In genomic region chr4:140757220-140757607, GRCh38 we compare ENCODE assay signal across 8 cellular contexts.
DNase-seq lines count a peak whose midpoint lies in the region; ATAC-seq and TF ChIP-seq lines count a peak whose summit lies in the region.

No MANE protein-coding gene starts in this region.

- ATAC-seq in GM18867 (IDR thresholded peaks at IDR 0.05; ENCODE audit: unreplicated experiment) = no peak

- H3K9me3 ChIP-seq in MM.1S (replicated peaks; ENCODE audit: insufficient read depth, low read length) = no peaks in the 10 kb centered on the region
- H3K9me3 ChIP-seq in duodenal mucosa (ENCODE audit: control insufficient read depth in 1 of 2, low read length in 2 of 2) = no peaks in the 10 kb centered on the region
- H3K9me3 ChIP-seq in muscle layer of duodenum (ENCODE audit: control insufficient read depth in 1 of 2, low read length in 2 of 2) = no peaks in the 10 kb centered on the region

- in situ Hi-C loops in ACHN (cut with HindIII; ENCODE audit: low pct_ligation_motif_present, low pct_unique_long_range_greater_than_20kb, low sequenced_read_pairs) = no loop called here

- no peaks in the 10 kb centered on the region for H4K20me1 ChIP-seq in MM.1S (ENCODE audit: insufficient read depth, low read length)

- peaks cover 8% of the 10 kb centered on the region for H3F3A ChIP-seq in MM.1S (ENCODE audit: insufficient read depth, low read length)

- no peak for TF ChIP-seq CTCF in MM.1S (IDR thresholded peaks at IDR 0.05; ENCODE audit: low read length)

- H3K79me2 ChIP-seq in MM.1S (ENCODE audit: low read length) = peaks cover 34% of the 10 kb centered on the region

- no peaks in the 10 kb centered on the region for H3K9me2 ChIP-seq in MM.1S (replicated peaks; ENCODE audit: insufficient read depth, low read length)

- H3K4me1 ChIP-seq in MM.1S (ENCODE audit: low read length) = peaks cover 29% of the 10 kb centered on the region
- H3K4me1 ChIP-seq in duodenal mucosa (ENCODE audit: control insufficient read depth in 1 of 2, insufficient read depth in 2 of 2, low read length in 2 of 2) = peaks cover 3 to 14% of the 10 kb centered on the region in 2 donors
- H3K4me1 ChIP-seq in muscle layer of duodenum (ENCODE audit: control insufficient read depth in 1 of 2, insufficient read depth in 2 of 2, low read length in 2 of 2) = no peaks in the 10 kb centered on the region

- H2AFZ ChIP-seq in MM.1S (ENCODE audit: low read length) = peak overlapping the region; percentile 92; the same call in 1 of the 2 replicates

- H3K9ac ChIP-seq in MM.1S (ENCODE audit: low read length) (peak overlapping the region; percentile 98; the same call in 1 of the 2 replicates), duodenal mucosa (ENCODE audit: low read depth in 1 of 2, low read length in 2 of 2) (peak overlapping the region in 1 of 2 donors; percentile 90)

- DNase-seq in ACHN (peak; percentile 4), MM.1S (no peak), COR-L47 (lab: John Stamatoyannopoulos, UW) (no peak), NCI-H2081 treated with DMSO at 0.1 percent for 48 hours (lab: John Stamatoyannopoulos, UW) (no peak)
- DNase-seq in central memory CD4-positive, alpha-beta T cell = no peak

- H3K4me3 ChIP-seq in MM.1S (ENCODE audit: low read length) (peak overlapping the region; percentile 97), duodenal mucosa (ENCODE audit: low read depth in 1 of 2, low read length in 2 of 2) (peak overlapping the region; percentile 72 to 77), muscle layer of duodenum (ENCODE audit: low read depth in 1 of 2, low read length in 2 of 2) (peak overlapping the region; percentile 64 to 88)

- H3K36me3 ChIP-seq in MM.1S (replicated peaks; ENCODE audit: insufficient read depth, low read length) = no peaks in the 10 kb centered on the region
- no peaks in the 10 kb centered on the region for H3K36me3 ChIP-seq in duodenal mucosa (ENCODE audit: control insufficient read depth in 1 of 2, insufficient read depth in 2 of 2, low read length in 2 of 2)
- no peaks in the 10 kb centered on the region for H3K36me3 ChIP-seq in muscle layer of duodenum (ENCODE audit: control insufficient read depth in 1 of 2, insufficient read depth in 2 of 2, low read length in 2 of 2)

- H3K27ac ChIP-seq in MM.1S (ENCODE audit: low read length) = peak overlapping the region; percentile 93; the same call in 1 of the 2 replicates
- H3K27ac ChIP-seq in duodenal mucosa (ENCODE audit: low read depth, low read length) = peak overlapping the region; percentile 98
- peak overlapping the region; percentile 83 for H3K27ac ChIP-seq in muscle layer of duodenum (ENCODE audit: low read length)

- peak overlapping the region; percentile 99 for H3K4me2 ChIP-seq in MM.1S (ENCODE audit: low read depth, low read length)

- H3K27me3 ChIP-seq in MM.1S (replicated peaks; ENCODE audit: insufficient read depth, low read length) (no peaks in the 10 kb centered on the region), duodenal mucosa (ENCODE audit: control insufficient read depth in 1 of 2, insufficient read depth in 2 of 2, low read length in 2 of 2) (no peaks in the 10 kb centered on the region), muscle layer of duodenum (ENCODE audit: low read depth, low read length) (no peaks in the 10 kb centered on the region)
